In genomic region chr9:110148868-110149267, GRCh38 we compare ENCODE assay signal across 10 cellular contexts. TPM values are rescaled to one million over a fixed set of nuclear protein-coding genes. Genes with fewer than 3 reads are reported as not detected.
DNase-seq lines count a peak whose midpoint lies in the region; ATAC-seq and TF ChIP-seq lines count a peak whose summit lies in the region.
"Had no signal": no experiment of that assay in that cellular context is flagged by ENCODE, and none has a peak within 500 bp of the region (broad histone marks: within the 10 kb centered on the region; RNA-seq: fewer than 3 reads in every experiment).

No MANE protein-coding gene starts in this region.

- no peak for TF ChIP-seq POLR2A in IMR-90 (IDR thresholded peaks at IDR 0.05; ENCODE audit: low read depth, low read length)

- no peaks in the 10 kb centered on the region for H3K9me3 ChIP-seq in IMR-90 (ENCODE audit: control insufficient read depth, insufficient read depth, low read length)

- H3K36me3 Mint-ChIP-seq in chondrocyte (ENCODE audit: low read depth): peaks cover 13% of the 10 kb centered on the region
- peaks cover 9% of the 10 kb centered on the region for H3K36me3 Mint-ChIP-seq in natural killer cell
- no peaks in the 10 kb centered on the region for H3K36me3 Mint-ChIP-seq in Calu3 (ENCODE audit: insufficient read depth, unreplicated experiment)
- H3K36me3 Mint-ChIP-seq in progenitor cell of endocrine pancreas (ENCODE audit: insufficient read depth): peaks cover 4% of the 10 kb centered on the region

- peak overlapping the region; percentile 68; the same call in 1 of the 2 replicates for H3K23ac ChIP-seq in IMR-90 (ENCODE audit: low read depth, low read length)

- no peak overlapping the region; the same call in 1 of the 2 replicates for H3K14ac ChIP-seq in IMR-90 (replicated peaks; ENCODE audit: low read depth, low read length)

- peak overlapping the region; percentile 35 for H3K27ac Mint-ChIP-seq in chondrocyte (ENCODE audit: unreplicated experiment)
- H3K27ac Mint-ChIP-seq in natural killer cell: peak overlapping the region; percentile 78 to 93
- H3K27ac Mint-ChIP-seq in Calu3 (ENCODE audit: unreplicated experiment): no peak overlapping the region
- no peak overlapping the region for H3K27ac Mint-ChIP-seq in progenitor cell of endocrine pancreas

- H2AK5ac ChIP-seq in IMR-90 (ENCODE audit: low read depth, low read length): 0 out of 2 replicates have a peak overlapping the region, but pooled peaks have one; percentile 13

- H3K4me1 Mint-ChIP-seq in chondrocyte (ENCODE audit: low read depth): peaks cover 79% of the 10 kb centered on the region
- H3K4me1 Mint-ChIP-seq in natural killer cell: peaks cover 62 to 68% of the 10 kb centered on the region in 2 donors
- peaks cover 9% of the 10 kb centered on the region for H3K4me1 Mint-ChIP-seq in Calu3 (ENCODE audit: low read depth, unreplicated experiment)
- peaks cover 1% of the 10 kb centered on the region for H3K4me1 Mint-ChIP-seq in progenitor cell of endocrine pancreas (ENCODE audit: low read depth)

- H2AK9ac ChIP-seq in IMR-90 (replicated peaks; ENCODE audit: low read depth, low read length, poor library complexity): no peak overlapping the region

- H3K79me1 ChIP-seq in IMR-90 (ENCODE audit: low read depth in 1 of 2, low read length in 2 of 2): peaks cover 7 to 89% of the 10 kb centered on the region in 2 experiments

- no peak overlapping the region for H3K56ac ChIP-seq in IMR-90 (ENCODE audit: extremely low read depth, insufficient read depth, low read length)

- POLR2A ChIA-PET in IMR-90 (lab: Charles Lee; ENCODE audit: unreplicated experiment): no interaction called here

- H3K9me3 Mint-ChIP-seq in chondrocyte (ENCODE audit: low read depth) (peaks cover 3% of the 10 kb centered on the region), natural killer cell (no peaks in the 10 kb centered on the region), Calu3 (ENCODE audit: low read depth, unreplicated experiment) (no peaks in the 10 kb centered on the region), progenitor cell of endocrine pancreas (ENCODE audit: low read depth) (peaks cover 9% of the 10 kb centered on the region)

- CTCF ChIA-PET in IMR-90 (lab: Yijun Ruan, JAX): interaction anchor here (1.5 kb wide), 1 partner anchor 76 kb away, joined by 3 read pairs; no protein-coding TSS in a partner anchor
- CTCF ChIA-PET in Calu3 (lab: Charles Lee): no interaction called here

- H3K9me1 ChIP-seq in IMR-90 (ENCODE audit: insufficient read depth, low read length): peaks cover 33% of the 10 kb centered on the region

- ATAC-seq in IMR-90 (ENCODE audit: low read depth): no peak
- no peak for ATAC-seq in natural killer cell
- ATAC-seq in GM19463 (IDR thresholded peaks at IDR 0.05; ENCODE audit: unreplicated experiment): no peak

- no CpG with 5 or more reads among the region's 4 CpGs for WGBS in IMR-90 (ENCODE audit: extremely low coverage in 2 of 2, insufficient read length in 1 of 2), 2 experiments

- intact Hi-C loops in IMR-90 (cut with micrococcal nuclease) (no loop called here), natural killer cell (cut with micrococcal nuclease) (no loop called here), Calu3 (cut with micrococcal nuclease; ENCODE audit: unreplicated experiment) (no loop called here)

- H3K4me3 Mint-ChIP-seq in chondrocyte (ENCODE audit: unreplicated experiment): no peak overlapping the region
- peak overlapping the region; percentile 85 for H3K4me3 Mint-ChIP-seq in natural killer cell
- no peak overlapping the region for H3K4me3 Mint-ChIP-seq in Calu3 (ENCODE audit: low read depth, unreplicated experiment)
- no peak overlapping the region for H3K4me3 Mint-ChIP-seq in progenitor cell of endocrine pancreas (ENCODE audit: low read depth)

- H4K91ac ChIP-seq in IMR-90 (ENCODE audit: insufficient read depth, low read depth, low read length): no peak overlapping the region

- H3K27me3 Mint-ChIP-seq in chondrocyte (ENCODE audit: low read depth) (no peaks in the 10 kb centered on the region), natural killer cell (ENCODE audit: low read depth in 2 of 2) (no peaks in the 10 kb centered on the region), Calu3 (ENCODE audit: unreplicated experiment) (no peaks in the 10 kb centered on the region), progenitor cell of endocrine pancreas (no peaks in the 10 kb centered on the region)

- no peak overlapping the region for H2BK120ac ChIP-seq in IMR-90 (ENCODE audit: low read depth, low read length)

- in situ Hi-C loops in IMR-90 (cut with MboI; ENCODE audit: low sequenced_read_pairs): loop anchor here (5.0 kb wide), 1 partner anchor 97 kb away; no protein-coding TSS in a partner anchor

- H3K4me2 ChIP-seq in IMR-90 (ENCODE audit: low read depth, low read length): no peak overlapping the region

- H3K4me3 ChIP-seq in IMR-90 (ENCODE audit: insufficient read depth, low read depth, low read length): no peak overlapping the region

- peaks cover 96% of the 10 kb centered on the region for H4K20me1 ChIP-seq in IMR-90 (ENCODE audit: insufficient read depth, low read length)

- no peak overlapping the region for H4K5ac ChIP-seq in IMR-90 (ENCODE audit: low read depth, low read length)

- no peak overlapping the region for H2AFZ ChIP-seq in IMR-90 (replicated peaks; ENCODE audit: low read length, poor library complexity)

- BruUV-seq in IMR-90 (replicated peaks; lab: Mats Ljungman, UMichigan) (no TSS peak), Calu3 (replicated peaks; lab: Mats Ljungman, UMichigan) (no TSS peak)

- peaks cover 23% of the 10 kb centered on the region for H3K36me3 ChIP-seq in IMR-90 (ENCODE audit: control insufficient read depth, insufficient read depth, low read length)

- DNase-seq in AG20443 (ENCODE audit: low spot score) (peak; percentile 56), IMR-90 (no peak), chondrocyte (ENCODE audit: low spot score) (no peak), natural killer cell (no peak), Calu3 (no peak), progenitor cell of endocrine pancreas (ENCODE audit: low spot score, unreplicated experiment) (no peak), T1000 (lab: John Stamatoyannopoulos, UW) (no peak)
- DNase-seq: NCI-H1436 had no signal

- dilution Hi-C loops in IMR-90 (cut with HindIII; ENCODE audit: low sequenced_read_pairs, unreplicated experiment): no loop called here

- H3K27me3 ChIP-seq in IMR-90 (ENCODE audit: control insufficient read depth, insufficient read depth, low read length): no peaks in the 10 kb centered on the region

- no peak overlapping the region for H4K8ac ChIP-seq in IMR-90 (ENCODE audit: low read depth in 2 of 2, low read length in 2 of 2)

- H2BK5ac ChIP-seq in IMR-90 (ENCODE audit: low read depth, low read length, poor library complexity, severe bottlenecking): no peak overlapping the region

- H3K4me1 ChIP-seq in IMR-90 (ENCODE audit: control insufficient read depth, insufficient read depth, low read length): peaks cover 29% of the 10 kb centered on the region

- H3K27ac ChIP-seq in IMR-90 (ENCODE audit: insufficient read depth, low read length): peak overlapping the region; percentile 34; the same call in 1 of the 2 replicates

- H3K18ac ChIP-seq in IMR-90 (ENCODE audit: low read depth, low read length): no peak overlapping the region

- TF ChIP-seq RAD21 in IMR-90 (IDR thresholded peaks at IDR 0.05; ENCODE audit: low read length): no peak

- no peak overlapping the region for H3K9ac ChIP-seq in IMR-90 (ENCODE audit: low read depth, low read length)

- no peak overlapping the region for H2BK20ac ChIP-seq in IMR-90 (ENCODE audit: low read depth, low read length)

- peak overlapping the region; percentile 44; the same call in 1 of the 2 replicates for H3K4ac ChIP-seq in IMR-90 (ENCODE audit: low read depth, low read length)

- no peak for TF ChIP-seq CTCF in IMR-90 (conservative IDR thresholded peaks at IDR 0.05; ENCODE audit: low read depth, low read length)
- no peak for TF ChIP-seq CTCF in chondrocyte (IDR thresholded peaks at IDR 0.05)
- no peak for TF ChIP-seq CTCF in natural killer cell (IDR thresholded peaks at IDR 0.05)
- TF ChIP-seq CTCF in Calu3 (IDR thresholded peaks at IDR 0.05; ENCODE audit: unreplicated experiment): no peak
- TF ChIP-seq CTCF in progenitor cell of endocrine pancreas (IDR thresholded peaks at IDR 0.05; ENCODE audit: unreplicated experiment): no peak

- H2BK15ac ChIP-seq in IMR-90 (ENCODE audit: low read depth, low read length): no peak overlapping the region

TF ChIP-seq in IMR-90, 13 proteins besides CTCF, POLR2A, EP300 and RAD21 (continues in another document):
- TF ChIP-seq NFE2L2 (IDR thresholded peaks at IDR 0.05; ENCODE audit: low read depth, low read length): no peak
- TF ChIP-seq BHLHE40 (IDR thresholded peaks at IDR 0.05; ENCODE audit: low read depth, low read length): no peak
- TF ChIP-seq MXI1 (IDR thresholded peaks at IDR 0.05; ENCODE audit: borderline replicate concordance, low read depth, low read length): no peak
- TF ChIP-seq USF2 (IDR thresholded peaks at IDR 0.05; ENCODE audit: low read depth, low read length): no peak
- TF ChIP-seq CHD1 (IDR thresholded peaks at IDR 0.05; ENCODE audit: low read depth, low read length): no peak
- TF ChIP-seq MAZ (IDR thresholded peaks at IDR 0.05; ENCODE audit: borderline replicate concordance, low read depth, low read length): no peak
- no peak for TF ChIP-seq MAFK (IDR thresholded peaks at IDR 0.05; ENCODE audit: low read depth, low read length)
- no peak for TF ChIP-seq FOS (IDR thresholded peaks at IDR 0.05; ENCODE audit: low read depth, low read length)
- TF ChIP-seq SMC3 (IDR thresholded peaks at IDR 0.05; ENCODE audit: low read depth, low read length): no peak
- no peak for TF ChIP-seq RFX5 (IDR thresholded peaks at IDR 0.05; ENCODE audit: low read depth, low read length)
- no peak for TF ChIP-seq RCOR1 (IDR thresholded peaks at IDR 0.05; ENCODE audit: insufficient replicate concordance, low read length)
- TF ChIP-seq CEBPB (IDR thresholded peaks at IDR 0.05; ENCODE audit: low read depth, low read length): no peak

RNA-seq across cellular contexts. Expression of gene C9orf152, which starts 59.1 kb away (rescaled TPM):
- not detected in 2 replicates for total RNA-seq in IMR-90 (2012; rRNA removed)
- not detected in 2 replicates for polyA plus RNA-seq in IMR-90 (2012; rRNA removed)
- polyA plus RNA-seq in IMR-90 (2012; cell fraction: cytosol; rRNA removed): not detected in 2 replicates
- not detected in 2 replicates for polyA plus RNA-seq in IMR-90 (2012; cell fraction: nucleus; rRNA removed; ENCODE audit: low replicate concordance)
- total RNA-seq in chondrocyte: not detected in 3 replicates
- not detected for total RNA-seq in natural killer cell
- 1.7 and 1.9 TPM in 2 replicates for total RNA-seq in Calu3 (2022)
- total RNA-seq in progenitor cell of endocrine pancreas: 0.13 TPM in 1 of 2 replicates, not detected in the other
- polyA plus RNA-seq: neural cell had no signal

Comparison
In these comparisons a context has a peak if more than half of its experiments do, and no peak if none do; other contexts are left out.
1. H3K27ac Mint-ChIP-seq: peak in chondrocyte (single experiment) and natural killer cell (2 of 2); none in Calu3 (single experiment) and progenitor cell of endocrine pancreas (single experiment).